Comparison of ENCODE assay signal across 23 cellular contexts in the genomic region with DNA sequence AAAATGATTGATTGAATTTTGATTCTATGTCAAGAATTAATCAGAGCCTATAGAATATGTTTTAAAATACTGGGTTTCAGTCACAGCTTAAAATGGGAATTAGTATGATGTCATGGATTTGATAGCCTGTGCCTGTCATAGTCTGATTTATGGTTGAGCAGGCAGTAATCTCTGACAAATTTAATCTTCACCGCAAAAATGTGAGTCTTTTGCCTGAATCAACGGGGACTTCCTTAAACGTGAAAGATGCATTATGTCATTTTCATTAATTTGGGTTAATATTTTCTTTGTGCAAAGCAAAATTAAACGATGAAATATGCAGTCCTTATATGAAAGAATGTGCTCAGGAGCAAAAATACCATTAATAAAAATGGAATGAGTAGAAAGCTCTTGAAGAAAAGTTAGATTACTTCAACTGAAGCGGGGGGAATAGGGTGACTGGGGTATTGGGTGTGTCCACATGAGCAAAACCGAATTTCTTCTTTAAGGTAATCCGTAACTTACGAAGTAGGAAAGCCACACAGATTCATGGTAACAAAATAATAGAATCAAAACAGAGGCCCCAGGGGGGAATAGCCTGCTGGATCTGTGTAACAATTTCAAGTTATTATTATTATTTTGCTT.
A peak's percentile ranks its signal among the peaks of the same experiment; 100 is the strongest.
DNase-seq lines count a peak whose midpoint lies in the region; ATAC-seq and TF ChIP-seq lines count a peak whose summit lies in the region.
"Had no signal": no experiment of that assay in that cellular context is flagged by ENCODE, and none has a peak within 500 bp of the region (broad histone marks: within the 10 kb centered on the region; RNA-seq: fewer than 3 reads in every experiment).

No MANE protein-coding gene starts in this region.

- peak; percentile 24 for DNase-seq in ELR (ENCODE audit: low read depth)
- DNase-seq in MV-4-11 (lab: John Stamatoyannopoulos, UW): peak; percentile 50
- DNase-seq in epithelial cell of proximal tubule (ENCODE audit: low read depth): peak; percentile 16
- peak; percentile 78 for DNase-seq in retinal pigment epithelial cell (ENCODE audit: low read depth)
- DNase-seq in NCI-H1436 (lab: John Stamatoyannopoulos, UW): no peak
- DNase-seq: activated CD4-positive, alpha-beta T cell treated with anti-CD3 and anti-CD28 coated beads, Interleukin-2, amount 50 U/mL, for 1 hour; anterior cingulate cortex; CD4-positive, CD25-positive, alpha-beta regulatory T cell; dermis blood vessel endothelial cell; heart left ventricle; HFFc6; KG1; naive B cell; NCI-H1048; NCI-H187; NCI-H69; nucleus accumbens; stimulated activated CD4-positive, alpha-beta T cell treated with anti-CD3 and anti-CD28 coated beads, Interleukin-2, amount 100 ng/mL, for 48 hours; T-helper 9 cell had no signal

- no peak overlapping the region for H3K4me3 ChIP-seq in epithelial cell of proximal tubule (ENCODE audit: low read depth, low read length)
- H3K4me3 ChIP-seq in retinal pigment epithelial cell (ENCODE audit: low read length): no peak overlapping the region
- H3K4me3 ChIP-seq: heart left ventricle, suprapubic skin had no signal

- no peak for TF ChIP-seq CTCF in epithelial cell of proximal tubule (conservative IDR thresholded peaks at IDR 0.05; ENCODE audit: low read depth, low read length)
- no peak for TF ChIP-seq CTCF in retinal pigment epithelial cell (conservative IDR thresholded peaks at IDR 0.05; ENCODE audit: low read depth, low read length)

- ATAC-seq in GM21786 (IDR thresholded peaks at IDR 0.05; ENCODE audit: unreplicated experiment) (no peak), esophagus mucosa (no peak)
- ATAC-seq: heart left ventricle; stimulated activated memory B cell treated with anti-CD40 and anti-IgM and Interleukin-4, amounts not matched to agents 10 μg/mL and 1 μg/mL and 100 μg/mL, for 72 hours had no signal
